ENCODE assay signal across 8 cellular contexts in genomic region chr2:31324000-31324633, GRCh38.
DNase-seq lines count a peak whose midpoint lies in the region; ATAC-seq and TF ChIP-seq lines count a peak whose summit lies in the region.

No MANE protein-coding gene starts in this region.

- H3K27me3 ChIP-seq in endocrine pancreas (ENCODE audit: control insufficient read depth, insufficient read depth, low read length) = no peaks in the 10 kb centered on the region
- H3K27me3 ChIP-seq in thoracic aorta (replicated peaks; ENCODE audit: insufficient read depth) = no peaks in the 10 kb centered on the region

- ATAC-seq in GM19455 (IDR thresholded peaks at IDR 0.05; ENCODE audit: unreplicated experiment) (peak; percentile 81), HG03575 (IDR thresholded peaks at IDR 0.05; ENCODE audit: extremely low read depth, insufficient number of reproducible peaks, low FRiP score, unreplicated experiment) (peak; percentile 77), thoracic aorta (ENCODE audit: insufficient number of reproducible peaks, low FRiP score, low read depth) (no peak)

- H3K36me3 ChIP-seq in endocrine pancreas (ENCODE audit: control insufficient read depth, insufficient read depth, low read length) (no peaks in the 10 kb centered on the region), thoracic aorta (no peaks in the 10 kb centered on the region)

- TF ChIP-seq CTCF in AG10803 (conservative IDR thresholded peaks at IDR 0.05; ENCODE audit: low read length) (no peak), thoracic aorta (IDR thresholded peaks at IDR 0.05) (no peak)

- peak overlapping the region; percentile 48 to 54 for H3K27ac ChIP-seq in thoracic aorta

- no peak for DNase-seq in AG10803 (ENCODE audit: low read depth)
- DNase-seq in thoracic aorta (ENCODE audit: low spot score) = no peak
- no peak for DNase-seq in GOT3 (lab: John Stamatoyannopoulos, UW)
- DNase-seq in NCI-H524 treated with DMSO at 0.1 percent for 48 hours (lab: John Stamatoyannopoulos, UW) = no peak
- DNase-seq in cerebellar cortex (ENCODE audit: low spot score) = no peak

- peaks cover 5% of the 10 kb centered on the region for H3K4me1 ChIP-seq in endocrine pancreas (ENCODE audit: control insufficient read depth, insufficient read depth, low read length)
- H3K4me1 ChIP-seq in thoracic aorta (ENCODE audit: control insufficient read depth in 1 of 2, low read depth in 2 of 2) = peaks cover 15 to 33% of the 10 kb centered on the region in 2 donors

- H3K4me3 ChIP-seq in AG10803 (ENCODE audit: low read length) = peak overlapping the region; percentile 36
- peak overlapping the region; percentile 68 for H3K4me3 ChIP-seq in endocrine pancreas (ENCODE audit: control insufficient read depth, insufficient read depth, low read length)
- H3K4me3 ChIP-seq in thoracic aorta = peak overlapping the region; percentile 53

- H3K9me3 ChIP-seq in endocrine pancreas (ENCODE audit: control insufficient read depth, low read length) = no peaks in the 10 kb centered on the region
- no peaks in the 10 kb centered on the region for H3K9me3 ChIP-seq in thoracic aorta

- no peak overlapping the region for H3K9ac ChIP-seq in endocrine pancreas (ENCODE audit: control insufficient read depth, insufficient read depth, low read length)
